ENCODE assay signal across 26 cellular contexts in genomic region chr6:147200711-147201110, GRCh38.
"Had no signal": no experiment of that assay in that cellular context is flagged by ENCODE, and none has a peak within 500 bp of the region (broad histone marks: within the 10 kb centered on the region; RNA-seq: fewer than 3 reads in every experiment).

No MANE protein-coding gene starts in this region.

- H3K4me1 ChIP-seq: breast epithelium had no signal

- H3K27ac ChIP-seq: adrenal gland, body of pancreas, breast epithelium, RWPE1 had no signal

- H3K27me3 ChIP-seq: adrenal gland, body of pancreas, breast epithelium had no signal

- ATAC-seq: activated CD4-positive, alpha-beta T cell treated with anti-CD3 and anti-CD28 coated beads for 36 hours; activated CD8-positive, alpha-beta T cell treated with anti-CD3 and anti-CD28 coated beads, Interleukin-2, amount 10 ng/mL, durations not matched to agents 7 days and 5 days; activated naive CD4-positive, alpha-beta T cell treated with anti-CD3 and anti-CD28 coated beads, Interleukin-2, amount 50 U/mL, for 72 hours; body of pancreas; PC-3; Right ventricle myocardium inferior had no signal

- FAIRE-seq: astrocyte, RCC 7860 had no signal

- H3K4me3 ChIP-seq: adrenal gland, body of pancreas, breast epithelium had no signal

- H3K36me3 ChIP-seq: adrenal gland, breast epithelium had no signal

- H3K9me3 ChIP-seq: adrenal gland, body of pancreas, breast epithelium had no signal

- DNase-seq: activated CD4-positive, alpha-beta T cell treated with anti-CD3 and anti-CD28 coated beads for 36 hours; activated CD4-positive, alpha-beta T cell treated with anti-CD3 and anti-CD28 coated beads, Interleukin-2, amount 10 ng/mL, durations not matched to agents 7 days and 5 days; activated CD4-positive, alpha-beta T cell treated with anti-CD3 and anti-CD28 coated beads, Interleukin-2, amount 50 U/mL, for 48 hours; activated CD8-positive, alpha-beta T cell treated with anti-CD3 and anti-CD28 coated beads, Interleukin-2, amount 10 ng/mL, durations not matched to agents 7 days and 5 days; activated gamma-delta T cell treated with Interleukin-2 at 50 U/mL for 16 hours; activated naive CD4-positive, alpha-beta T cell treated with anti-CD3 and anti-CD28 coated beads for 36 hours; activated T-cell treated with anti-CD3 and anti-CD28 coated beads, Interleukin-2, amount 50 U/mL, for 24 hours; adrenal gland; body of pancreas; NCI-H1436 treated with DMSO at 0.1 percent for 48 hours; NCI-H1694 treated with DMSO at 0.1 percent for 48 hours; NCI-H2029; NCI-H345; NCI-H524 treated with DMSO at 0.1 percent for 48 hours; NK-92 treated with Interleukin-12 subunit alpha and Interleukin-12 subunit beta, amount 100 ng/mL, for 24 hours; PC-3; SW 1271; T-helper 1 cell; T-helper 2 cell; T-helper 9 cell had no signal
